ENCODE assay signal across 17 cellular contexts in genomic region chr14:34580381-34580780, GRCh38. TPM values are rescaled to one million over a fixed set of nuclear protein-coding genes. Genes with fewer than 3 reads are reported as not detected.
DNase-seq lines count a peak whose midpoint lies in the region; ATAC-seq, FAIRE-seq and TF ChIP-seq lines count a peak whose summit lies in the region.
"Had no signal": no experiment of that assay in that cellular context is flagged by ENCODE, and none has a peak within 500 bp of the region (broad histone marks: within the 10 kb centered on the region; RNA-seq: fewer than 3 reads in every experiment).

No MANE protein-coding gene starts in this region.

- H3K27me3 Mint-ChIP-seq in activated CD4-positive, alpha-beta T cell treated with anti-CD3 and anti-CD28 coated beads, Interleukin-2, amount 10 ng/mL, durations not matched to agents 7 days and 5 days, result no peaks in the 10 kb centered on the region
- H3K27me3 Mint-ChIP-seq: IgD-negative memory B cell had no signal

- intact Hi-C loops in right lobe of liver (cut with DNase I), result no loop called here
- intact Hi-C loops in HepG2 (cut with micrococcal nuclease; ENCODE audit: unreplicated experiment), result no loop called here
- intact Hi-C loops in sciatic nerve (cut with DNase I), result no loop called here

- H3K4me1 Mint-ChIP-seq in activated CD4-positive, alpha-beta T cell treated with anti-CD3 and anti-CD28 coated beads, Interleukin-2, amount 10 ng/mL, durations not matched to agents 7 days and 5 days, result no peaks in the 10 kb centered on the region
- H3K4me1 Mint-ChIP-seq: H9 had no signal

- TF ChIP-seq POLR2A in right lobe of liver (IDR thresholded peaks at IDR 0.05) (no peak), HepG2 (IDR thresholded peaks at IDR 0.05; ENCODE audit: insufficient read depth in 1 of 2, low read depth in 2 of 2, low read length in 2 of 2) (no peak)

- H3K4me3 Mint-ChIP-seq in activated CD4-positive, alpha-beta T cell treated with anti-CD3 and anti-CD28 coated beads, Interleukin-2, amount 10 ng/mL, durations not matched to agents 7 days and 5 days, result no peak overlapping the region
- H3K4me3 Mint-ChIP-seq: H9, IgD-negative memory B cell had no signal

- no peak for ATAC-seq in right lobe of liver
- no peak for ATAC-seq in HepG2
- ATAC-seq in sciatic nerve, result no peak
- no peak for ATAC-seq in GM19395 (IDR thresholded peaks at IDR 0.05; ENCODE audit: unreplicated experiment)

- H3K4me2 ChIP-seq in HepG2 (ENCODE audit: low read depth, low read length), result no peak overlapping the region
- H3K4me2 ChIP-seq: BLaER1 treated with 17β-estradiol and CSF1 and Interleukin-3, amounts not matched to agents 10 nM and 100 nM had no signal

- H3K4me1 ChIP-seq in right lobe of liver (no peaks in the 10 kb centered on the region), HepG2 (ENCODE audit: insufficient read depth, low read length) (no peaks in the 10 kb centered on the region)
- H3K4me1 ChIP-seq: BLaER1 treated with 17β-estradiol and CSF1 and Interleukin-3, amounts not matched to agents 10 nM and 100 nM had no signal

- H3K4me3 ChIP-seq in right lobe of liver (no peak overlapping the region), HepG2 (replicated peaks in 1 of 3; ENCODE audit: insufficient read depth in 1 of 3, low read depth in 2 of 3, low read length in 3 of 3) (no peak overlapping the region)
- H3K4me3 ChIP-seq: BLaER1 treated with 17β-estradiol and CSF1 and Interleukin-3, amounts not matched to agents 10 nM and 100 nM had no signal

- TF ChIP-seq RAD21 in HepG2 (CRISPR knock-in tag; IDR thresholded peaks at IDR 0.05), result no peak

- no peak for DNase-seq in activated CD4-positive, alpha-beta T cell treated with anti-CD3 and anti-CD28 coated beads, Interleukin-2, amount 10 ng/mL, durations not matched to agents 7 days and 5 days
- DNase-seq in activated CD4-positive, alpha-beta T cell treated with anti-CD3 and anti-CD28 coated beads, Interleukin-2, amount 50 U/mL, for 1 hour, result no peak
- DNase-seq in right lobe of liver (peak in 2 of 3 donors; percentile 5 to 18), HepG2 (ENCODE audit: low spot score) (no peak), sciatic nerve (ENCODE audit: low spot score) (peak; percentile 44), G401 (ENCODE audit: low spot score) (no peak), NAMALWA (ENCODE audit: low spot score) (no peak)
- DNase-seq: DMS153, H9, NCI-H1417 treated with DMSO at 0.1 percent for 48 hours, NCI-H2029 treated with DMSO at 0.1 percent for 48 hours, NCI-H510A, NCI-H82 had no signal

- H3K27ac Mint-ChIP-seq in activated CD4-positive, alpha-beta T cell treated with anti-CD3 and anti-CD28 coated beads, Interleukin-2, amount 10 ng/mL, durations not matched to agents 7 days and 5 days, result peak overlapping the region; percentile 50
- H3K27ac Mint-ChIP-seq: H9 had no signal

- TF ChIP-seq EP300 in HepG2 (IDR thresholded peaks at IDR 0.05; ENCODE audit: low read depth in 2 of 2, low read length in 2 of 2) (no peak), HepG2 (CRISPR knock-in tag; IDR thresholded peaks at IDR 0.05; ENCODE audit: borderline replicate concordance) (no peak)

- 94% methylated on average over 5 of the region's 5 CpGs for WGBS in right lobe of liver (ENCODE audit: insufficient coverage, low coverage, low lambda C conversion rate, missing lambda C conversion rate)
- WGBS in HepG2 (ENCODE audit: low lambda C conversion rate), result 97% methylated on average over 5 of the region's 5 CpGs

- FAIRE-seq in HepG2 (lab: Jason Lieb, UNC), result no peak

- H3K27me3 ChIP-seq in right lobe of liver (no peaks in the 10 kb centered on the region), HepG2 (ENCODE audit: control insufficient read depth in 1 of 2, insufficient read depth in 2 of 2, low read length in 2 of 2) (no peaks in the 10 kb centered on the region)
- H3K27me3 ChIP-seq: BLaER1 treated with 17β-estradiol and CSF1 and Interleukin-3, amounts not matched to agents 10 nM and 100 nM had no signal

- H4K20me1 ChIP-seq in HepG2 (ENCODE audit: insufficient read depth, low read length), result no peaks in the 10 kb centered on the region; the same call in 1 of the 2 replicates

- TF ChIP-seq CTCF in right lobe of liver (IDR thresholded peaks at IDR 0.05), result no peak
- no peak for TF ChIP-seq CTCF in HepG2 (CRISPR knock-in tag; IDR thresholded peaks at IDR 0.05)

- H3K9me3 ChIP-seq in right lobe of liver (no peaks in the 10 kb centered on the region), HepG2 (ENCODE audit: low read length) (no peaks in the 10 kb centered on the region)
- H3K9me3 ChIP-seq: BLaER1 treated with 17β-estradiol and CSF1 and Interleukin-3, amounts not matched to agents 10 nM and 100 nM had no signal

- CTCF ChIA-PET in activated CD4-positive, alpha-beta T cell treated with anti-CD3 and anti-CD28 coated beads, Interleukin-2, amount 10 ng/mL, durations not matched to agents 7 days and 5 days (lab: Charles Lee), result interaction anchor here (0.6 to 0.9 kb wide), 3 partner anchors 11 to 103 kb away, joined by 3 to 8 read pairs (median 5); no protein-coding TSS in a partner anchor
- CTCF ChIA-PET in HepG2 (lab: Yijun Ruan, JAX; ENCODE audit: low intra/inter-chr PET ratio, low total read pairs), result no interaction called here

- POLR2A ChIA-PET in activated CD4-positive, alpha-beta T cell treated with anti-CD3 and anti-CD28 coated beads, Interleukin-2, amount 10 ng/mL, durations not matched to agents 7 days and 5 days (lab: Charles Lee), result no interaction called here
- POLR2A ChIA-PET in HepG2 (lab: Yijun Ruan, JAX), result no interaction called here

- H3K36me3 Mint-ChIP-seq in activated CD4-positive, alpha-beta T cell treated with anti-CD3 and anti-CD28 coated beads, Interleukin-2, amount 10 ng/mL, durations not matched to agents 7 days and 5 days (ENCODE audit: low read depth), result peaks cover 48% of the 10 kb centered on the region

- in situ Hi-C loops in HepG2 (cut with HindIII; ENCODE audit: extremely low pct_ligation_motif_present, low pct_unique_long_range_greater_than_20kb) (no loop called here), G401 (cut with HindIII; ENCODE audit: low sequenced_read_pairs) (no loop called here)

- H3K36me3 ChIP-seq in right lobe of liver (peaks cover 4 to 50% (median 19%) of the 10 kb centered on the region in 4 donors), HepG2 (replicated peaks in 1 of 2; ENCODE audit: control insufficient read depth in 1 of 2, insufficient read depth in 2 of 2, low read length in 2 of 2) (peaks cover 23 to 74% of the 10 kb centered on the region in 2 experiments)

- H3K9ac ChIP-seq in HepG2 (ENCODE audit: insufficient read depth, low read depth, low read length), result no peak overlapping the region
- H3K9ac ChIP-seq: BLaER1 treated with 17β-estradiol and CSF1 and Interleukin-3, amounts not matched to agents 10 nM and 100 nM had no signal

- H3K27ac ChIP-seq in right lobe of liver, result no peak overlapping the region
- H3K27ac ChIP-seq in HepG2 (ENCODE audit: extremely low read length, insufficient read depth, low read length), result no peak overlapping the region
- H3K27ac ChIP-seq: 22Rv1; BLaER1 treated with 17β-estradiol and CSF1 and Interleukin-3, amounts not matched to agents 10 nM and 100 nM had no signal

- H3K9me3 Mint-ChIP-seq in activated CD4-positive, alpha-beta T cell treated with anti-CD3 and anti-CD28 coated beads, Interleukin-2, amount 10 ng/mL, durations not matched to agents 7 days and 5 days, result no peaks in the 10 kb centered on the region
- H3K9me3 Mint-ChIP-seq: H9, IgD-negative memory B cell had no signal

- H2AFZ ChIP-seq in HepG2 (ENCODE audit: low read length), result no peak overlapping the region

- no TSS peak for BruUV-seq in HepG2 (replicated peaks; lab: Mats Ljungman, UMichigan)

- H3K79me2 ChIP-seq in HepG2 (ENCODE audit: insufficient read depth, low read length), result no peaks in the 10 kb centered on the region

RNA-seq across cellular contexts. Expression of gene EAPP, which starts 40.9 kb away (rescaled TPM):
- 10 to 100 TPM; 35.9 to 41.0 TPM for total RNA-seq in activated CD4-positive, alpha-beta T cell treated with anti-CD3 and anti-CD28 coated beads, Interleukin-2, amount 10 ng/mL, durations not matched to agents 7 days and 5 days
- total RNA-seq in right lobe of liver, result 10 to 100 TPM; 15.1 to 20.4 (median 18.2) TPM
- total RNA-seq in HepG2 (2016; rRNA removed; fragmentation: Illumina TruSeq; extraction: Trizol), result 110 and 163 TPM in 2 replicates
- total RNA-seq in HepG2 (2016; cell fraction: cytosol; rRNA removed; fragmentation: Illumina TruSeq; extraction: Trizol; ENCODE audit: low read depth), result 16.4 and 17.4 TPM in 2 replicates
- 111 and 170 TPM in 2 replicates for total RNA-seq in HepG2 (2016; cell fraction: insoluble cytoplasmic fraction; rRNA removed; fragmentation: Illumina TruSeq; extraction: Trizol)
- total RNA-seq in HepG2 (2016; cell fraction: membrane; rRNA removed; fragmentation: Illumina TruSeq; extraction: Trizol), result 31.8 and 35.9 TPM in 2 replicates
- total RNA-seq in HepG2 (2016; cell fraction: nucleus; rRNA removed; fragmentation: Illumina TruSeq; extraction: Trizol), result 50.7 and 59.2 TPM in 2 replicates
- polyA plus RNA-seq in HepG2 (2011; rRNA removed), result 57.8 and 68.7 TPM in 2 replicates
- polyA plus RNA-seq in HepG2 (2011; cell fraction: cytosol; rRNA removed), result 33.0 and 55.6 TPM in 2 replicates
- polyA plus RNA-seq in HepG2 (2011; cell fraction: nucleus; rRNA removed), result 13.9 and 18.7 TPM in 2 replicates
- polyA plus RNA-seq in HepG2 (2012), result 52.5 and 74.2 TPM in 2 replicates
- polyA plus RNA-seq in HepG2 (2016; cell fraction: cytosol; fragmentation: Illumina TruSeq; extraction: Trizol; ENCODE audit: low read depth), result 13.9 and 14.8 TPM in 2 replicates
- polyA plus RNA-seq in HepG2 (2016; cell fraction: insoluble cytoplasmic fraction; fragmentation: Illumina TruSeq; extraction: Trizol; ENCODE audit: low read depth), result 142 and 152 TPM in 2 replicates
- polyA plus RNA-seq in HepG2 (2016; cell fraction: membrane; fragmentation: Illumina TruSeq; extraction: Trizol; ENCODE audit: low read depth), result 22.0 and 26.2 TPM in 2 replicates
- polyA plus RNA-seq in HepG2 (2016; cell fraction: nucleus; fragmentation: Illumina TruSeq; extraction: Trizol; ENCODE audit: insufficient read depth, low read depth), result 50.5 and 52.0 TPM in 2 replicates
- polyA minus RNA-seq in HepG2 (2011; rRNA and poly(A)+ RNA removed; ENCODE audit: low replicate concordance), result 11.0 and 20.1 TPM in 2 replicates
- 37.9 and 41.4 TPM in 2 replicates for polyA minus RNA-seq in HepG2 (2011; cell fraction: cytosol; rRNA and poly(A)+ RNA removed)
- 48.5 and 48.9 TPM in 2 replicates for polyA minus RNA-seq in HepG2 (2011; cell fraction: nucleus; rRNA and poly(A)+ RNA removed)
- 34.6 TPM for total RNA-seq in sciatic nerve
- total RNA-seq in G401 (2014; rRNA removed; shearing (Covaris generic)), result 49.2 and 53.8 TPM in 2 replicates

RNA-seq across cellular contexts. Expression of gene SNX6, which starts 49.6 kb away (rescaled TPM):
- total RNA-seq in activated CD4-positive, alpha-beta T cell treated with anti-CD3 and anti-CD28 coated beads, Interleukin-2, amount 10 ng/mL, durations not matched to agents 7 days and 5 days, result 10 to 100 TPM; 81.3 to 83.8 TPM
- total RNA-seq in right lobe of liver, result 10 to 100 TPM; 16.4 to 49.7 (median 31.5) TPM
- total RNA-seq in HepG2 (2016; rRNA removed; fragmentation: Illumina TruSeq; extraction: Trizol), result 169 and 318 TPM in 2 replicates
- 67.9 and 79.2 TPM in 2 replicates for total RNA-seq in HepG2 (2016; cell fraction: cytosol; rRNA removed; fragmentation: Illumina TruSeq; extraction: Trizol; ENCODE audit: low read depth)
- 184 and 327 TPM in 2 replicates for total RNA-seq in HepG2 (2016; cell fraction: insoluble cytoplasmic fraction; rRNA removed; fragmentation: Illumina TruSeq; extraction: Trizol)
- 78.6 and 93.2 TPM in 2 replicates for total RNA-seq in HepG2 (2016; cell fraction: membrane; rRNA removed; fragmentation: Illumina TruSeq; extraction: Trizol)
- total RNA-seq in HepG2 (2016; cell fraction: nucleus; rRNA removed; fragmentation: Illumina TruSeq; extraction: Trizol), result 97.5 and 107 TPM in 2 replicates
- polyA plus RNA-seq in HepG2 (2011; rRNA removed), result 62.9 and 92.3 TPM in 2 replicates
- polyA plus RNA-seq in HepG2 (2011; cell fraction: cytosol; rRNA removed), result 74.8 and 134 TPM in 2 replicates
- 34.5 and 35.1 TPM in 2 replicates for polyA plus RNA-seq in HepG2 (2011; cell fraction: nucleus; rRNA removed)
- 116 and 119 TPM in 2 replicates for polyA plus RNA-seq in HepG2 (2012)
- polyA plus RNA-seq in HepG2 (2016; cell fraction: cytosol; fragmentation: Illumina TruSeq; extraction: Trizol; ENCODE audit: low read depth), result 18.7 and 19.1 TPM in 2 replicates
- polyA plus RNA-seq in HepG2 (2016; cell fraction: insoluble cytoplasmic fraction; fragmentation: Illumina TruSeq; extraction: Trizol; ENCODE audit: low read depth), result 235 and 273 TPM in 2 replicates
- polyA plus RNA-seq in HepG2 (2016; cell fraction: membrane; fragmentation: Illumina TruSeq; extraction: Trizol; ENCODE audit: low read depth), result 37.8 and 44.2 TPM in 2 replicates
- polyA plus RNA-seq in HepG2 (2016; cell fraction: nucleus; fragmentation: Illumina TruSeq; extraction: Trizol; ENCODE audit: insufficient read depth, low read depth), result 96.4 and 106 TPM in 2 replicates
- polyA minus RNA-seq in HepG2 (2011; rRNA and poly(A)+ RNA removed; ENCODE audit: low replicate concordance), result 13.3 and 24.5 TPM in 2 replicates
- 61.6 and 73.7 TPM in 2 replicates for polyA minus RNA-seq in HepG2 (2011; cell fraction: cytosol; rRNA and poly(A)+ RNA removed)
- polyA minus RNA-seq in HepG2 (2011; cell fraction: nucleus; rRNA and poly(A)+ RNA removed), result 120 TPM in 2 replicates
- total RNA-seq in sciatic nerve, result 101 TPM
- total RNA-seq in G401 (2014; rRNA removed; shearing (Covaris generic)), result 81.6 and 113 TPM in 2 replicates

Comparison
In these comparisons a context has a peak if more than half of its experiments do, and no peak if none do; other contexts are left out.
1. DNase-seq: peak in right lobe of liver (2 of 3) and sciatic nerve (single experiment); none in activated CD4-positive, alpha-beta T cell treated with anti-CD3 and anti-CD28 coated beads, Interleukin-2, amount 10 ng/mL, durations not matched to agents 7 days and 5 days (single experiment), activated CD4-positive, alpha-beta T cell treated with anti-CD3 and anti-CD28 coated beads, Interleukin-2, amount 50 U/mL, for 1 hour (single experiment), HepG2 (single experiment), G401 (single experiment) and NAMALWA (single experiment).